ENCODE assay signal across 8 cellular contexts in genomic region chr15:61835476-61836106, GRCh38.
A peak's percentile ranks its signal among the peaks of the same experiment; 100 is the strongest.
DNase-seq lines count a peak whose midpoint lies in the region; ATAC-seq and TF ChIP-seq lines count a peak whose summit lies in the region.

No MANE protein-coding gene starts in this region.

- H2AK5ac ChIP-seq in neuronal stem cell (ENCODE audit: low read depth, low read length), result no peak overlapping the region

- H2BK12ac ChIP-seq in neuronal stem cell (ENCODE audit: low read length), result no peak overlapping the region

- no peak overlapping the region for H4K91ac ChIP-seq in neuronal stem cell (ENCODE audit: low read depth, low read length, poor library complexity)

- H3K36me3 Mint-ChIP-seq in CD4-positive, alpha-beta memory T cell, result no peaks in the 10 kb centered on the region
- no peaks in the 10 kb centered on the region for H3K36me3 Mint-ChIP-seq in activated T-cell treated with anti-CD3 and anti-CD28 coated beads, Interleukin-2, amount 50 U/mL, for 4 hours (ENCODE audit: insufficient read depth)

- no peak overlapping the region for H3K14ac ChIP-seq in neuronal stem cell (ENCODE audit: low read length)

- no peak overlapping the region for H3K4me3 ChIP-seq in CD4-positive, alpha-beta memory T cell (ENCODE audit: low read length in 2 of 2)
- H3K4me3 ChIP-seq in neuronal stem cell (ENCODE audit: low read length in 2 of 2) (no peak overlapping the region), thoracic aorta (peak overlapping the region; percentile 57)

- H3K4me1 Mint-ChIP-seq in CD4-positive, alpha-beta memory T cell, result peaks cover 5 to 16% (median 7%) of the 10 kb centered on the region in 4 donors
- peaks cover 7% of the 10 kb centered on the region for H3K4me1 Mint-ChIP-seq in activated T-cell treated with anti-CD3 and anti-CD28 coated beads, Interleukin-2, amount 50 U/mL, for 4 hours (ENCODE audit: low read depth)

- ATAC-seq in activated T-cell treated with anti-CD3 and anti-CD28 coated beads, Interleukin-2, amount 50 U/mL, for 4 hours, result peak in 1 of 2 donors; percentile 45
- ATAC-seq in thoracic aorta (ENCODE audit: insufficient number of reproducible peaks, low FRiP score, low read depth) (no peak), GM21526 (IDR thresholded peaks at IDR 0.05; ENCODE audit: low FRiP score, unreplicated experiment) (no peak)

- no peaks in the 10 kb centered on the region for H3K27me3 ChIP-seq in CD4-positive, alpha-beta memory T cell (ENCODE audit: insufficient read depth, low read length)
- H3K27me3 ChIP-seq in neuronal stem cell (ENCODE audit: control insufficient read depth in 3 of 3, insufficient read depth in 3 of 3, low read depth in 1 of 3, low read length in 3 of 3) (peaks cover 0 to 32% (median 0%) of the 10 kb centered on the region in 3 experiments), thoracic aorta (replicated peaks; ENCODE audit: insufficient read depth) (no peaks in the 10 kb centered on the region)

- POLR2A ChIA-PET in CD4-positive, alpha-beta memory T cell (lab: Charles Lee; ENCODE audit: partially characterized antibody), result no interaction called here

- no peak overlapping the region for H3K4me2 ChIP-seq in neuronal stem cell (ENCODE audit: insufficient read depth, low read length, poor library complexity, severe bottlenecking)

- H3K4me1 ChIP-seq in CD4-positive, alpha-beta memory T cell (ENCODE audit: insufficient read depth, low read length), result peaks cover 3% of the 10 kb centered on the region
- peaks cover 0 to 9% of the 10 kb centered on the region in 2 donors for H3K4me1 ChIP-seq in neuronal stem cell (ENCODE audit: control insufficient read depth in 2 of 2, insufficient read depth in 1 of 2, low read depth in 1 of 2, low read length in 2 of 2)
- peaks cover 0 to 13% of the 10 kb centered on the region in 2 donors for H3K4me1 ChIP-seq in thoracic aorta (ENCODE audit: control insufficient read depth in 1 of 2, low read depth in 2 of 2)

- no CpG with 5 or more reads among the region's 9 CpGs for WGBS in neuronal stem cell (ENCODE audit: extremely low coverage in 2 of 2, insufficient read length in 2 of 2, insufficient replicate concordance in 1 of 2), 2 donors

- H3K36me3 ChIP-seq in CD4-positive, alpha-beta memory T cell (ENCODE audit: insufficient read depth, low read length), result no peaks in the 10 kb centered on the region
- H3K36me3 ChIP-seq in neuronal stem cell (replicated peaks in 1 of 2; ENCODE audit: control insufficient read depth in 2 of 2, insufficient read depth in 2 of 2, low read length in 2 of 2) (no peaks in the 10 kb centered on the region), thoracic aorta (no peaks in the 10 kb centered on the region)

- H3K27ac Mint-ChIP-seq in CD4-positive, alpha-beta memory T cell, result no peak overlapping the region

- H3K27ac ChIP-seq in CD4-positive, alpha-beta memory T cell (ENCODE audit: low read depth, low read length), result no peak overlapping the region
- H3K27ac ChIP-seq in neuronal stem cell (replicated peaks; ENCODE audit: low read length) (no peak overlapping the region), thoracic aorta (peak overlapping the region in 1 of 2 donors; percentile 8)

- H3K9ac ChIP-seq in neuronal stem cell (ENCODE audit: low read depth, low read length, poor library complexity), result no peak overlapping the region

- H2BK120ac ChIP-seq in neuronal stem cell (ENCODE audit: low read depth, low read length), result no peak overlapping the region

- no peak overlapping the region for H2BK5ac ChIP-seq in neuronal stem cell (ENCODE audit: low read length)

- no peak overlapping the region for H3K4me3 Mint-ChIP-seq in CD4-positive, alpha-beta memory T cell
- no peak overlapping the region for H3K4me3 Mint-ChIP-seq in activated T-cell treated with anti-CD3 and anti-CD28 coated beads, Interleukin-2, amount 50 U/mL, for 4 hours

- no peaks in the 10 kb centered on the region for H3K79me1 ChIP-seq in neuronal stem cell (ENCODE audit: low read depth, low read length)

- no peaks in the 10 kb centered on the region for H3K9me3 ChIP-seq in CD4-positive, alpha-beta memory T cell (ENCODE audit: control insufficient read depth in 1 of 2, low read length in 2 of 2)
- H3K9me3 ChIP-seq in neuronal stem cell (replicated peaks in 1 of 2; ENCODE audit: control insufficient read depth in 2 of 2, insufficient read depth in 1 of 2, low read depth in 1 of 2, low read length in 2 of 2), result no peaks in the 10 kb centered on the region
- no peaks in the 10 kb centered on the region for H3K9me3 ChIP-seq in thoracic aorta

- H3K9me3 Mint-ChIP-seq in CD4-positive, alpha-beta memory T cell, result no peaks in the 10 kb centered on the region
- no peaks in the 10 kb centered on the region for H3K9me3 Mint-ChIP-seq in activated T-cell treated with anti-CD3 and anti-CD28 coated beads, Interleukin-2, amount 50 U/mL, for 4 hours

- CTCF ChIA-PET in CD4-positive, alpha-beta memory T cell (lab: Charles Lee; ENCODE audit: partially characterized antibody), result interaction anchor here (0.9 to 3.0 kb wide), 14 partner anchors 9 to 668 kb away, joined by 3 to 29 read pairs (median 6); no protein-coding TSS in a partner anchor

- peak overlapping the region; percentile 85 for H2AFZ ChIP-seq in neuronal stem cell (ENCODE audit: low read length)

- H3K27me3 Mint-ChIP-seq in CD4-positive, alpha-beta memory T cell, result peaks cover 13 to 27% of the 10 kb centered on the region in 2 donors
- peaks cover 32% of the 10 kb centered on the region for H3K27me3 Mint-ChIP-seq in activated T-cell treated with anti-CD3 and anti-CD28 coated beads, Interleukin-2, amount 50 U/mL, for 4 hours (ENCODE audit: low read depth)

- peak; percentile 95 for TF ChIP-seq CTCF in thoracic aorta (IDR thresholded peaks at IDR 0.05)

- no peak overlapping the region for H3K23ac ChIP-seq in neuronal stem cell (ENCODE audit: low read depth, low read length, poor library complexity)

- peak in 4 of 5 donors; percentile 43 to 58 (median 46) for DNase-seq in CD4-positive, alpha-beta memory T cell
- DNase-seq in HS-27A (ENCODE audit: low read depth) (peak; percentile 17), OCI-M1 (lab: John Stamatoyannopoulos, UW) (peak; percentile 71), fibroblast of peridontal ligament (ENCODE audit: extremely low read depth) (peak; percentile 77), neuronal stem cell (ENCODE audit: low spot score) (peak; percentile 65), thoracic aorta (ENCODE audit: low spot score) (no peak)
- DNase-seq in activated T-cell treated with anti-CD3 and anti-CD28 coated beads, Interleukin-2, amount 50 U/mL, for 4 hours, result peak; percentile 45

- no peak overlapping the region for H3K18ac ChIP-seq in neuronal stem cell (ENCODE audit: low read length)

- intact Hi-C loops in CD4-positive, alpha-beta memory T cell (cut with micrococcal nuclease), result no loop called here

- no peak overlapping the region for H3K4ac ChIP-seq in neuronal stem cell (ENCODE audit: low read length)

- no peak overlapping the region for H2BK15ac ChIP-seq in neuronal stem cell (ENCODE audit: low read length)

- H4K8ac ChIP-seq in neuronal stem cell (ENCODE audit: low read depth, low read length), result no peak overlapping the region
